ENCODE assay signal across 20 cellular contexts in genomic region chr17:29742210-29742513, GRCh38.
DNase-seq lines count a peak whose midpoint lies in the region; ATAC-seq and TF ChIP-seq lines count a peak whose summit lies in the region.
"Had no signal": no experiment of that assay in that cellular context is flagged by ENCODE, and none has a peak within 500 bp of the region (broad histone marks: within the 10 kb centered on the region; RNA-seq: fewer than 3 reads in every experiment).

No MANE protein-coding gene starts in this region.

- no peak for TF ChIP-seq EP300 in sigmoid colon (IDR thresholded peaks at IDR 0.05)

- H3K27me3 ChIP-seq in heart left ventricle (no peaks in the 10 kb centered on the region), Karpas-422 (ENCODE audit: low read length) (no peaks in the 10 kb centered on the region), right lobe of liver (no peaks in the 10 kb centered on the region), thymus (ENCODE audit: control insufficient read depth, insufficient read depth) (no peaks in the 10 kb centered on the region), sigmoid colon (no peaks in the 10 kb centered on the region)
- H3K27me3 ChIP-seq: uterus had no signal

- TF ChIP-seq CTCF in heart left ventricle (IDR thresholded peaks at IDR 0.05) (no peak), right lobe of liver (IDR thresholded peaks at IDR 0.05) (no peak), sigmoid colon (IDR thresholded peaks at IDR 0.05) (no peak)

- H4K20me1 ChIP-seq in Karpas-422 (ENCODE audit: insufficient read depth, low read depth, low read length): no peaks in the 10 kb centered on the region

- no peak for TF ChIP-seq POLR2A in heart left ventricle (IDR thresholded peaks at IDR 0.05)
- no peak for TF ChIP-seq POLR2A in right lobe of liver (IDR thresholded peaks at IDR 0.05)
- no peak for TF ChIP-seq POLR2A in sigmoid colon (IDR thresholded peaks at IDR 0.05)

- no peaks in the 10 kb centered on the region for H3K9me2 ChIP-seq in Karpas-422 (replicated peaks; ENCODE audit: insufficient read depth, low read length)

- H3K4me1 ChIP-seq in heart left ventricle (peaks cover 0 to 77% (median 53%) of the 10 kb centered on the region in 12 donors), Karpas-422 (ENCODE audit: low read length) (peaks cover 20% of the 10 kb centered on the region), right lobe of liver (peaks cover 0 to 34% (median 5%) of the 10 kb centered on the region in 4 donors), thymus (ENCODE audit: control insufficient read depth, insufficient read depth, low read length) (no peaks in the 10 kb centered on the region), sigmoid colon (peaks cover 0 to 29% (median 12%) of the 10 kb centered on the region in 4 donors)

- H3K9me3 ChIP-seq in heart left ventricle: no peaks in the 10 kb centered on the region
- no peaks in the 10 kb centered on the region for H3K9me3 ChIP-seq in Karpas-422 (ENCODE audit: low read length)
- H3K9me3 ChIP-seq in right lobe of liver: no peaks in the 10 kb centered on the region
- no peaks in the 10 kb centered on the region for H3K9me3 ChIP-seq in thymus (ENCODE audit: control insufficient read depth)
- no peaks in the 10 kb centered on the region for H3K9me3 ChIP-seq in sigmoid colon
- H3K9me3 ChIP-seq: mucosa of descending colon, uterus had no signal

- DNase-seq in heart left ventricle (no peak), Right ventricle myocardium superior (no peak), Karpas-422 (peak; percentile 39), right lobe of liver (peak in 1 of 3 donors; percentile 28), NCI-H2227 treated with DMSO at 0.1 percent for 48 hours (lab: John Stamatoyannopoulos, UW) (no peak), sigmoid colon (no peak)
- DNase-seq: activated CD4-positive, alpha-beta memory T cell treated with anti-CD3 and anti-CD28 coated beads, Interleukin-2, amount 10 ng/mL, durations not matched to agents 7 days and 5 days; activated T-cell treated with anti-CD3 and anti-CD28 coated beads, Interleukin-2, amount 50 U/mL, for 1 hour; CD8-positive, alpha-beta memory T cell; effector CD8-positive, alpha-beta T cell; KBM-7; mucosa of descending colon; NCI-H187; NCI-H82; nucleus accumbens; stimulated activated CD4-positive, alpha-beta T cell treated with anti-CD3 and anti-CD28 coated beads, Interleukin-15, amount 100 ng/mL, for 24 hours; uterus had no signal

- intact Hi-C loops in heart left ventricle (cut with DNase I) (loop anchor here in 3 of 10 donors (2.0 to 10.0 kb wide), 2 partner anchors 19 to 57 kb away; no protein-coding TSS in a partner anchor), Right ventricle myocardium superior (cut with DNase I) (loop anchor here (10.0 kb wide), 1 partner anchor 47 kb away; no protein-coding TSS in a partner anchor), right lobe of liver (cut with DNase I) (no loop called here), sigmoid colon (cut with DNase I) (no loop called here)

- no peak overlapping the region for H3K4me2 ChIP-seq in Karpas-422 (ENCODE audit: low read depth, low read length, poor library complexity, severe bottlenecking)

- ATAC-seq in heart left ventricle (no peak), Right ventricle myocardium superior (ENCODE audit: poor library complexity) (no peak), right lobe of liver (peak; percentile 47 to 74 (median 56)), GM19328 (IDR thresholded peaks at IDR 0.05; ENCODE audit: unreplicated experiment) (no peak)
- ATAC-seq: activated naive CD4-positive, alpha-beta T cell treated with anti-CD3 and anti-CD28 coated beads, Interleukin-2, amount 50 U/mL, for 72 hours; mucosa of descending colon had no signal

- H3K36me3 ChIP-seq in heart left ventricle (no peaks in the 10 kb centered on the region), Karpas-422 (ENCODE audit: insufficient read depth, low read length) (no peaks in the 10 kb centered on the region), right lobe of liver (no peaks in the 10 kb centered on the region), thymus (ENCODE audit: control insufficient read depth, insufficient read depth) (no peaks in the 10 kb centered on the region), sigmoid colon (no peaks in the 10 kb centered on the region)
- H3K36me3 ChIP-seq: uterus had no signal

- H3K4me3 ChIP-seq in heart left ventricle: no peak overlapping the region
- no peak overlapping the region for H3K4me3 ChIP-seq in Karpas-422 (ENCODE audit: low read length)
- no peak overlapping the region for H3K4me3 ChIP-seq in right lobe of liver
- no peak overlapping the region for H3K4me3 ChIP-seq in thymus (ENCODE audit: low read length)
- H3K4me3 ChIP-seq in sigmoid colon: no peak overlapping the region
- H3K4me3 ChIP-seq: mucosa of descending colon, uterus had no signal

- peaks cover 68% of the 10 kb centered on the region for H3K79me2 ChIP-seq in Karpas-422 (ENCODE audit: low read length)

- no peak overlapping the region for H3K9ac ChIP-seq in Karpas-422 (ENCODE audit: low read length)

- H2AFZ ChIP-seq in Karpas-422 (ENCODE audit: low read length): no peak overlapping the region

- WGBS in heart left ventricle, 4 donors: 71 to 78% (median 76%) methylated on average over 3 of the region's 3 CpGs
- 32% methylated on average over 3 of the region's 3 CpGs for WGBS in right lobe of liver (ENCODE audit: insufficient coverage, low coverage, low lambda C conversion rate, missing lambda C conversion rate)
- 93% methylated on average over 3 of the region's 3 CpGs for WGBS in thymus
- 31 to 64% methylated on average over 3 of the region's 3 CpGs for WGBS in sigmoid colon, 2 donors

- H3K27ac ChIP-seq in heart left ventricle: peak overlapping the region in 10 of 12 donors; percentile 20 to 84 (median 47)
- H3K27ac ChIP-seq in Karpas-422 (ENCODE audit: low read length): no peak overlapping the region
- H3K27ac ChIP-seq in right lobe of liver: peak overlapping the region in 1 of 3 donors; percentile 52
- H3K27ac ChIP-seq in thymus (ENCODE audit: low read depth): peak overlapping the region; percentile 4
- no peak overlapping the region for H3K27ac ChIP-seq in sigmoid colon
- H3K27ac ChIP-seq: uterus had no signal

Comparison
In these comparisons a context has a peak if more than half of its experiments do, and no peak if none do; other contexts are left out.
1. ATAC-seq: peak in right lobe of liver (4 of 4); none in heart left ventricle (0 of 4), Right ventricle myocardium superior (single experiment) and GM19328 (single experiment).
2. H3K27ac ChIP-seq: peak in heart left ventricle (10 of 12) and thymus (single experiment); none in Karpas-422 (single experiment) and sigmoid colon (0 of 4).